1 cellular context compared by ENCODE assay signal in genomic region chr12:103965590-103966407, GRCh38.
TF ChIP-seq lines count a peak whose summit lies in the region.

TSS of gene TDG (plus strand) at chr12:103965872. CDS start at chr12:103966038, 166 bp downstream.

TF ChIP-seq in HepG2, 621 proteins besides CTCF, POLR2A, EP300 and RAD21 (continued from another document and continues in another):
- TF ChIP-seq PHF20 (CRISPR knock-in tag; IDR thresholded peaks at IDR 0.05) (peak; percentile 95), ZNF121 (CRISPR knock-in tag; IDR thresholded peaks at IDR 0.05) (no peak), MTA1 (CRISPR knock-in tag; IDR thresholded peaks at IDR 0.05; ENCODE audit: borderline replicate concordance) (0 out of 2 replicates have a peak, but pooled peaks have one; percentile 65), YY1 (IDR thresholded peaks at IDR 0.05; ENCODE audit: insufficient read depth, insufficient replicate concordance, low read depth, low read length) (peak; percentile 71), FOSL2 (CRISPR knock-in tag; IDR thresholded peaks at IDR 0.05) (peak; percentile 30; the same call in 1 of the 2 replicates), IKZF5 (CRISPR knock-in tag; IDR thresholded peaks at IDR 0.05) (peak; percentile 66; the same call in 1 of the 2 replicates), ZKSCAN5 (CRISPR knock-in tag; IDR thresholded peaks at IDR 0.05) (no peak), ZNF660 (CRISPR knock-in tag; IDR thresholded peaks at IDR 0.05; ENCODE audit: borderline replicate concordance, low read depth) (no peak), THAP11 (CRISPR knock-in tag; IDR thresholded peaks at IDR 0.05) (peak; percentile 95), NFYC (CRISPR knock-in tag; IDR thresholded peaks at IDR 0.05) (peak; percentile 92), HES4 (CRISPR knock-in tag; IDR thresholded peaks at IDR 0.05; ENCODE audit: borderline replicate concordance) (0 out of 2 replicates have a peak, but pooled peaks have one; percentile 43), ZNF207 (IDR thresholded peaks at IDR 0.05; ENCODE audit: borderline replicate concordance) (0 out of 2 replicates have a peak, but pooled peaks have one; percentile 55), ZHX2 (IDR thresholded peaks at IDR 0.05; ENCODE audit: low read depth) (peak; percentile 42), ZHX2 (CRISPR knock-in tag; IDR thresholded peaks at IDR 0.05; ENCODE audit: borderline replicate concordance) (no peak), ZNF10 (CRISPR knock-in tag; IDR thresholded peaks at IDR 0.05; ENCODE audit: borderline replicate concordance, low read depth) (no peak), MAX (IDR thresholded peaks at IDR 0.05) (peak; percentile 91), FOXK1 (CRISPR knock-in tag; IDR thresholded peaks at IDR 0.05; ENCODE audit: borderline replicate concordance, low read depth) (peak; percentile 60; the same call in 1 of the 2 replicates), CSRNP2 (CRISPR knock-in tag; conservative IDR thresholded peaks at IDR 0.05; ENCODE audit: low read depth) (0 out of 2 replicates have a peak, but pooled peaks have one; percentile 64), ZNF230 (CRISPR knock-in tag; IDR thresholded peaks at IDR 0.05) (0 out of 2 replicates have a peak, but pooled peaks have one; percentile 48), ZNF589 (CRISPR knock-in tag; conservative IDR thresholded peaks at IDR 0.05) (0 out of 2 replicates have a peak, but pooled peaks have one; percentile 42), SOX5 (CRISPR knock-in tag; IDR thresholded peaks at IDR 0.05; ENCODE audit: borderline replicate concordance) (peak; percentile 59), ZNF569 (CRISPR knock-in tag; IDR thresholded peaks at IDR 0.05; ENCODE audit: borderline replicate concordance) (no peak), NR2F6 (IDR thresholded peaks at IDR 0.05) (no peak; the same call in 1 of the 2 replicates), NR2F6 (CRISPR knock-in tag; IDR thresholded peaks at IDR 0.05) (no peak; the same call in none of the 2 replicates), ZFX (CRISPR knock-in tag; IDR thresholded peaks at IDR 0.05; ENCODE audit: low read depth) (peak; percentile 98), GMEB1 (CRISPR knock-in tag; IDR thresholded peaks at IDR 0.05; ENCODE audit: borderline replicate concordance) (peak; percentile 88), PAXIP1 (CRISPR knock-in tag; conservative IDR thresholded peaks at IDR 0.05) (no peak; the same call in 1 of the 2 replicates), KLF16 (CRISPR knock-in tag; IDR thresholded peaks at IDR 0.05) (peak in 1 of 2 experiments; percentile 73; a peak in 1 of 4 replicates), PAWR (CRISPR knock-in tag; IDR thresholded peaks at IDR 0.05; ENCODE audit: borderline replicate concordance) (no peak), JDP2 (CRISPR knock-in tag; IDR thresholded peaks at IDR 0.05; ENCODE audit: borderline replicate concordance) (no peak), KDM1A (CRISPR knock-in tag; IDR thresholded peaks at IDR 0.05) (no peak), ZSCAN31 (CRISPR knock-in tag; IDR thresholded peaks at IDR 0.05; ENCODE audit: low read depth) (peak; percentile 90; the same call in 1 of the 2 replicates), ZNF44 (CRISPR knock-in tag; IDR thresholded peaks at IDR 0.05) (no peak), HMG20A (CRISPR knock-in tag; IDR thresholded peaks at IDR 0.05; ENCODE audit: borderline replicate concordance) (no peak), RBM39 (IDR thresholded peaks at IDR 0.05; ENCODE audit: low read depth, low read length, poor library complexity, severe bottlenecking) (peak; percentile 86), REPIN1 (CRISPR knock-in tag; IDR thresholded peaks at IDR 0.05; ENCODE audit: borderline replicate concordance, low read depth) (peak; percentile 53; the same call in 1 of the 2 replicates), ZNF18 (CRISPR knock-in tag; IDR thresholded peaks at IDR 0.05; ENCODE audit: insufficient replicate concordance) (peak; percentile 8), RFX5 (IDR thresholded peaks at IDR 0.05; ENCODE audit: low read depth, low read length) (no peak)
- TF ChIP-seq, protein P1, sequence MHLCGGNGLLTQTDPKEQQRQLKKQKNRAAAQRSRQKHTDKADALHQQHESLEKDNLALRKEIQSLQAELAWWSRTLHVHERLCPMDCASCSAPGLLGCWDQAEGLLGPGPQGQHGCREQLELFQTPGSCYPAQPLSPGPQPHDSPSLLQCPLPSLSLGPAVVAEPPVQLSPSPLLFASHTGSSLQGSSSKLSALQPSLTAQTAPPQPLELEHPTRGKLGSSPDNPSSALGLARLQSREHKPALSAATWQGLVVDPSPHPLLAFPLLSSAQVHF (CRISPR knock-in tag; IDR thresholded peaks at IDR 0.05) = peak; percentile 22; the same call in 1 of the 2 replicates
- TF ChIP-seq, protein P2, sequence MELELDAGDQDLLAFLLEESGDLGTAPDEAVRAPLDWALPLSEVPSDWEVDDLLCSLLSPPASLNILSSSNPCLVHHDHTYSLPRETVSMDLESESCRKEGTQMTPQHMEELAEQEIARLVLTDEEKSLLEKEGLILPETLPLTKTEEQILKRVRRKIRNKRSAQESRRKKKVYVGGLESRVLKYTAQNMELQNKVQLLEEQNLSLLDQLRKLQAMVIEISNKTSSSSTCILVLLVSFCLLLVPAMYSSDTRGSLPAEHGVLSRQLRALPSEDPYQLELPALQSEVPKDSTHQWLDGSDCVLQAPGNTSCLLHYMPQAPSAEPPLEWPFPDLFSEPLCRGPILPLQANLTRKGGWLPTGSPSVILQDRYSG (CRISPR knock-in tag; IDR thresholded peaks at IDR 0.05) = no peak; the same call in 1 of the 2 replicates
- TF ChIP-seq, protein P3, sequence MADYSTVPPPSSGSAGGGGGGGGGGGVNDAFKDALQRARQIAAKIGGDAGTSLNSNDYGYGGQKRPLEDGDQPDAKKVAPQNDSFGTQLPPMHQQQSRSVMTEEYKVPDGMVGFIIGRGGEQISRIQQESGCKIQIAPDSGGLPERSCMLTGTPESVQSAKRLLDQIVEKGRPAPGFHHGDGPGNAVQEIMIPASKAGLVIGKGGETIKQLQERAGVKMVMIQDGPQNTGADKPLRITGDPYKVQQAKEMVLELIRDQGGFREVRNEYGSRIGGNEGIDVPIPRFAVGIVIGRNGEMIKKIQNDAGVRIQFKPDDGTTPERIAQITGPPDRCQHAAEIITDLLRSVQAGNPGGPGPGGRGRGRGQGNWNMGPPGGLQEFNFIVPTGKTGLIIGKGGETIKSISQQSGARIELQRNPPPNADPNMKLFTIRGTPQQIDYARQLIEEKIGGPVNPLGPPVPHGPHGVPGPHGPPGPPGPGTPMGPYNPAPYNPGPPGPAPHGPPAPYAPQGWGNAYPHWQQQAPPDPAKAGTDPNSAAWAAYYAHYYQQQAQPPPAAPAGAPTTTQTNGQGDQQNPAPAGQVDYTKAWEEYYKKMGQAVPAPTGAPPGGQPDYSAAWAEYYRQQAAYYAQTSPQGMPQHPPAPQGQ (CRISPR knock-in tag; IDR thresholded peaks at IDR 0.05; ENCODE audit: borderline replicate concordance) = no peak
